27 cellular contexts compared by ENCODE assay signal in genomic region chr20:5938456-5939029, GRCh38. TPM values are rescaled to one million over a fixed set of nuclear protein-coding genes. Genes with fewer than 3 reads are reported as not detected.
DNase-seq lines count a peak whose midpoint lies in the region; ATAC-seq, FAIRE-seq and TF ChIP-seq lines count a peak whose summit lies in the region.
"Had no signal": no experiment of that assay in that cellular context is flagged by ENCODE, and none has a peak within 500 bp of the region (broad histone marks: within the 10 kb centered on the region; RNA-seq: fewer than 3 reads in every experiment).

No MANE protein-coding gene starts in this region.

- BruUV-seq in HepG2 (replicated peaks; lab: Mats Ljungman, UMichigan) (no TSS peak), K562 (replicated peaks; lab: Mats Ljungman, UMichigan) (no TSS peak)

- H3K4me1 ChIP-seq in HepG2 (ENCODE audit: insufficient read depth, low read length) (no peaks in the 10 kb centered on the region; the same call in 1 of the 2 replicates), right lobe of liver (no peaks in the 10 kb centered on the region), K562 (replicated peaks in 1 of 2; ENCODE audit: control insufficient read depth in 2 of 2, insufficient read depth in 2 of 2, low read length in 2 of 2) (no peaks in the 10 kb centered on the region)

- no peak overlapping the region for H3K4me3 Mint-ChIP-seq in T-helper 17 cell
- H3K4me3 Mint-ChIP-seq: CD14-positive monocyte; CD4-positive, alpha-beta memory T cell; CD4-positive, CD25-positive, alpha-beta regulatory T cell; CD8-positive, alpha-beta memory T cell had no signal

- POLR2A ChIA-PET in HepG2 (lab: Yijun Ruan, JAX), result no interaction called here
- POLR2A ChIA-PET in K562 (lab: Yijun Ruan, JAX), result no interaction called here

- no peaks in the 10 kb centered on the region for H3K27me3 Mint-ChIP-seq in T-helper 17 cell
- H3K27me3 Mint-ChIP-seq: CD4-positive, alpha-beta memory T cell; CD4-positive, CD25-positive, alpha-beta regulatory T cell; CD8-positive, alpha-beta memory T cell had no signal

- H3K9me3 ChIP-seq in HepG2 (ENCODE audit: low read length), result no peaks in the 10 kb centered on the region
- no peaks in the 10 kb centered on the region for H3K9me3 ChIP-seq in right lobe of liver
- H3K9me3 ChIP-seq in T-helper 17 cell (ENCODE audit: control insufficient read depth, low read length, poor library complexity, severe bottlenecking), result no peaks in the 10 kb centered on the region
- no peaks in the 10 kb centered on the region for H3K9me3 ChIP-seq in K562 (replicated peaks; ENCODE audit: control insufficient read depth, insufficient read depth, low read depth, low read length)
- H3K9me3 ChIP-seq: BE2C, BLaER1 had no signal

- H3K4me3 ChIP-seq in HepG2 (replicated peaks in 1 of 3; ENCODE audit: insufficient read depth in 1 of 3, low read depth in 2 of 3, low read length in 3 of 3) (no peak overlapping the region), right lobe of liver (no peak overlapping the region), K562 (no peak overlapping the region)
- H3K4me3 ChIP-seq: BLaER1, GM12878 had no signal

- FAIRE-seq in HepG2 (lab: Jason Lieb, UNC) (no peak), K562 (lab: Jason Lieb, UNC) (no peak)
- FAIRE-seq: A204.1, GM12878, GM12892, GM18507 had no signal

- H3K27ac Mint-ChIP-seq in T-helper 17 cell, result peak overlapping the region; percentile 16
- H3K27ac Mint-ChIP-seq: CD4-positive, CD25-positive, alpha-beta regulatory T cell had no signal

- TF ChIP-seq RAD21 in HepG2 (CRISPR knock-in tag; IDR thresholded peaks at IDR 0.05) (no peak), K562 (CRISPR knock-in tag; conservative IDR thresholded peaks at IDR 0.05 in 1 of 2, IDR thresholded peaks at IDR 0.05 in 1 of 2) (no peak)

- H3K4me2 ChIP-seq in HepG2 (ENCODE audit: low read depth, low read length) (no peak overlapping the region), K562 (ENCODE audit: insufficient read depth, low read length) (no peak overlapping the region)
- H3K4me2 ChIP-seq: BLaER1 had no signal

- no peak for TF ChIP-seq CTCF in HepG2 (CRISPR knock-in tag; IDR thresholded peaks at IDR 0.05)
- TF ChIP-seq CTCF in right lobe of liver (IDR thresholded peaks at IDR 0.05), result no peak
- TF ChIP-seq CTCF in K562 (IDR thresholded peaks at IDR 0.05 in 2 of 3, conservative IDR thresholded peaks at IDR 0.05 in 1 of 3; ENCODE audit: insufficient read depth in 2 of 3, low read depth in 1 of 3, low read length in 3 of 3), result no peak

- H4K20me1 ChIP-seq in HepG2 (ENCODE audit: insufficient read depth, low read length) (no peaks in the 10 kb centered on the region), K562 (replicated peaks; ENCODE audit: control insufficient read depth, insufficient read depth, low read length) (no peaks in the 10 kb centered on the region)
- H4K20me1 ChIP-seq: BLaER1 had no signal

- 84% methylated on average over 6 of the region's 6 CpGs for WGBS in HepG2 (ENCODE audit: low lambda C conversion rate)
- 69% methylated on average over 3 of the region's 6 CpGs for WGBS in right lobe of liver (ENCODE audit: insufficient coverage, low coverage, low lambda C conversion rate, missing lambda C conversion rate)
- 58% methylated on average over 5 of the region's 6 CpGs for WGBS in K562 (ENCODE audit: insufficient coverage, low coverage, missing lambda C conversion rate)

- in situ Hi-C loops in HepG2 (cut with HindIII; ENCODE audit: extremely low pct_ligation_motif_present, low pct_unique_long_range_greater_than_20kb) (no loop called here), K562 (cut with MboI) (no loop called here)

- TF ChIP-seq POLR2A in HepG2 (IDR thresholded peaks at IDR 0.05; ENCODE audit: insufficient read depth in 1 of 2, low read depth in 2 of 2, low read length in 2 of 2) (no peak), right lobe of liver (IDR thresholded peaks at IDR 0.05) (no peak), K562 (conservative IDR thresholded peaks at IDR 0.05) (no peak)

- no peaks in the 10 kb centered on the region for H3K27me3 ChIP-seq in HepG2 (ENCODE audit: control insufficient read depth in 1 of 2, insufficient read depth in 2 of 2, low read length in 2 of 2)
- H3K27me3 ChIP-seq in right lobe of liver, result no peaks in the 10 kb centered on the region
- H3K27me3 ChIP-seq in K562 (ENCODE audit: control insufficient read depth in 2 of 2, insufficient read depth in 2 of 2, low read length in 2 of 2), result no peaks in the 10 kb centered on the region
- H3K27me3 ChIP-seq: BE2C, BLaER1 had no signal

- H2AFZ ChIP-seq in HepG2 (ENCODE audit: low read length) (no peak overlapping the region), K562 (ENCODE audit: low read depth, low read length) (no peak overlapping the region)

- no peaks in the 10 kb centered on the region for H3K79me2 ChIP-seq in HepG2 (ENCODE audit: insufficient read depth, low read length)
- H3K79me2 ChIP-seq in K562 (ENCODE audit: control insufficient read depth, insufficient read depth, low read length), result no peaks in the 10 kb centered on the region

- DNase-seq in HepG2 (ENCODE audit: low spot score) (no peak), right lobe of liver (no peak), T-helper 17 cell (no peak), K562 (ENCODE audit: extremely low read depth in 1 of 4, low spot score in 3 of 4) (no peak)
- DNase-seq: 8988T; ACHN; BE2C; C1 segment of cervical spinal cord; CD4-positive, alpha-beta memory T cell; CD4-positive, CD25-positive, alpha-beta regulatory T cell; CD8-positive, alpha-beta memory T cell; COR-L47; DMS 273 treated with DMSO at 0.1 percent for 48 hours; DMS153; DMS53; DMS79; DND-41; EL; GDM1 had no signal

- H3K9ac ChIP-seq in HepG2 (ENCODE audit: insufficient read depth, low read depth, low read length), result no peak overlapping the region
- no peak overlapping the region for H3K9ac ChIP-seq in K562 (ENCODE audit: insufficient read depth in 1 of 2, low read depth in 2 of 2, low read length in 2 of 2)
- H3K9ac ChIP-seq: BLaER1 had no signal

- intact Hi-C loops in HepG2 (cut with micrococcal nuclease; ENCODE audit: unreplicated experiment) (no loop called here), right lobe of liver (cut with DNase I) (no loop called here), K562 (cut with micrococcal nuclease) (no loop called here)

- H3K36me3 Mint-ChIP-seq in T-helper 17 cell (ENCODE audit: low read depth), result peaks cover 3% of the 10 kb centered on the region

- no peaks in the 10 kb centered on the region for H3K9me1 ChIP-seq in K562 (ENCODE audit: control insufficient read depth, insufficient read depth, low read length)

- CTCF ChIA-PET in HepG2 (lab: Yijun Ruan, JAX; ENCODE audit: low intra/inter-chr PET ratio, low total read pairs) (no interaction called here), K562 (lab: Yijun Ruan, JAX; ENCODE audit: low intra/inter-chr PET ratio) (interaction anchor here (0.6 kb wide), 1 partner anchor 9 kb away, joined by 3 read pairs; no protein-coding TSS in a partner anchor)

- H3K36me3 ChIP-seq in HepG2 (replicated peaks in 1 of 2; ENCODE audit: control insufficient read depth in 1 of 2, insufficient read depth in 2 of 2, low read length in 2 of 2), result peaks cover 26 to 42% of the 10 kb centered on the region in 2 experiments
- peaks cover 0 to 46% (median 23%) of the 10 kb centered on the region in 4 donors for H3K36me3 ChIP-seq in right lobe of liver
- H3K36me3 ChIP-seq in K562 (ENCODE audit: control insufficient read depth, insufficient read depth, low read length), result peaks cover 50% of the 10 kb centered on the region; the same call in 1 of the 3 replicates

- no peak for ATAC-seq in HepG2
- no peak for ATAC-seq in right lobe of liver
- ATAC-seq in T-helper 17 cell, result no peak
- no peak for ATAC-seq in K562
- ATAC-seq in GM18861 (IDR thresholded peaks at IDR 0.05; ENCODE audit: unreplicated experiment), result no peak
- ATAC-seq in GM18907 (IDR thresholded peaks at IDR 0.05; ENCODE audit: unreplicated experiment), result no peak
- ATAC-seq: GM12878 had no signal

- TF ChIP-seq EP300 in HepG2 (IDR thresholded peaks at IDR 0.05; ENCODE audit: low read depth in 2 of 2, low read length in 2 of 2) (no peak), HepG2 (CRISPR knock-in tag; IDR thresholded peaks at IDR 0.05; ENCODE audit: borderline replicate concordance) (no peak), K562 (IDR thresholded peaks at IDR 0.05; ENCODE audit: low read length) (no peak)

- H3K27ac ChIP-seq in HepG2 (ENCODE audit: extremely low read length, insufficient read depth, low read length) (no peak overlapping the region), right lobe of liver (no peak overlapping the region), K562 (ENCODE audit: extremely low read depth, low read depth, low read length) (no peak overlapping the region)
- H3K27ac ChIP-seq: BLaER1 had no signal

- H3K4me1 Mint-ChIP-seq in T-helper 17 cell, result peaks cover 4% of the 10 kb centered on the region
- H3K4me1 Mint-ChIP-seq: CD8-positive, alpha-beta memory T cell had no signal

RNA-seq across cellular contexts. Expression of gene TRMT6, which starts 11.8 kb away (rescaled TPM):
- total RNA-seq in HepG2 (2016; rRNA removed; fragmentation: Illumina TruSeq; extraction: Trizol) (37.8 and 51.1 TPM in 2 replicates), right lobe of liver (1 to 10 TPM; 2.8 to 5.8 (median 4.3) TPM), T-helper 17 cell (10 to 100 TPM; 12.8 to 14.6 TPM), K562 (2014; rRNA removed) (15.8 and 17.9 TPM in 2 replicates), K562 (2014; rRNA removed; fragmentation: Illumina TruSeq; extraction: Trizol) (15.6 and 17.0 TPM in 2 replicates), K562 (2015; rRNA removed; fragmentation: Illumina TruSeq; extraction: Trizol) (15.0 and 16.8 TPM in 2 replicates), K562 (2021) (12.8 and 14.4 TPM in 2 replicates)
- 3.2 and 4.1 TPM in 2 replicates for total RNA-seq in HepG2 (2016; cell fraction: cytosol; rRNA removed; fragmentation: Illumina TruSeq; extraction: Trizol; ENCODE audit: low read depth)
- total RNA-seq in HepG2 (2016; cell fraction: insoluble cytoplasmic fraction; rRNA removed; fragmentation: Illumina TruSeq; extraction: Trizol), result 36.1 and 50.1 TPM in 2 replicates
- total RNA-seq in HepG2 (2016; cell fraction: membrane; rRNA removed; fragmentation: Illumina TruSeq; extraction: Trizol), result 11.6 and 12.7 TPM in 2 replicates
- 19.1 and 21.2 TPM in 2 replicates for total RNA-seq in HepG2 (2016; cell fraction: nucleus; rRNA removed; fragmentation: Illumina TruSeq; extraction: Trizol)
- polyA plus RNA-seq in HepG2 (2011; rRNA removed) (8.9 and 10.5 TPM in 2 replicates), K562 (2011; rRNA removed) (10.8 and 11.3 TPM in 2 replicates), K562 (2014; fragmentation: Illumina TruSeq; extraction: Trizol) (19.4 and 21.3 TPM in 2 replicates), K562 (2014; fragmentation: Nextera tagmentation; extraction: Ambion mirVana) (10 to 100 TPM; 10.6 to 13.5 TPM), K562 (2014; rRNA removed) (16.9 and 19.6 TPM in 2 replicates)
- 6.0 and 8.6 TPM in 2 replicates for polyA plus RNA-seq in HepG2 (2011; cell fraction: cytosol; rRNA removed)
- polyA plus RNA-seq in HepG2 (2011; cell fraction: nucleus; rRNA removed), result 5.7 and 6.8 TPM in 2 replicates
- 14.7 and 17.7 TPM in 2 replicates for polyA plus RNA-seq in HepG2 (2012)
- 2.6 and 2.9 TPM in 2 replicates for polyA plus RNA-seq in HepG2 (2016; cell fraction: cytosol; fragmentation: Illumina TruSeq; extraction: Trizol; ENCODE audit: low read depth)
- polyA plus RNA-seq in HepG2 (2016; cell fraction: insoluble cytoplasmic fraction; fragmentation: Illumina TruSeq; extraction: Trizol; ENCODE audit: low read depth), result 50.0 and 54.7 TPM in 2 replicates
- polyA plus RNA-seq in HepG2 (2016; cell fraction: membrane; fragmentation: Illumina TruSeq; extraction: Trizol; ENCODE audit: low read depth), result 6.4 and 6.7 TPM in 2 replicates
- 31.4 and 32.2 TPM in 2 replicates for polyA plus RNA-seq in HepG2 (2016; cell fraction: nucleus; fragmentation: Illumina TruSeq; extraction: Trizol; ENCODE audit: insufficient read depth, low read depth)
- polyA minus RNA-seq in HepG2 (2011; rRNA and poly(A)+ RNA removed; ENCODE audit: low replicate concordance), result 2.2 and 4.1 TPM in 2 replicates
- polyA minus RNA-seq in HepG2 (2011; cell fraction: cytosol; rRNA and poly(A)+ RNA removed), result 7.7 and 7.9 TPM in 2 replicates
- polyA minus RNA-seq in HepG2 (2011; cell fraction: nucleus; rRNA and poly(A)+ RNA removed), result 9.3 and 13.8 TPM in 2 replicates
- 5.0 and 7.8 TPM in 2 replicates for total RNA-seq in K562 (2011; cell fraction: chromatin; rRNA removed; ENCODE audit: low replicate concordance)
- 2.7 and 2.9 TPM in 2 replicates for total RNA-seq in K562 (2011; cell fraction: nucleolus; rRNA removed)
- total RNA-seq in K562 (2011; cell fraction: nucleoplasm; rRNA removed), result 3.4 and 7.2 TPM in 2 replicates
- polyA plus RNA-seq in K562 (2011; cell fraction: cytosol; rRNA removed), result 2.8 and 5.3 TPM in 2 replicates
- polyA plus RNA-seq in K562 (2011; cell fraction: nucleus; rRNA removed), result 6.0 and 6.8 TPM in 2 replicates
- 8.9 and 12.8 TPM in 2 replicates for polyA plus RNA-seq in K562 (2012)
- polyA minus RNA-seq in K562 (2011; rRNA and poly(A)+ RNA removed), result 9.9 and 13.3 TPM in 2 replicates
- 3.5 and 4.5 TPM in 2 replicates for polyA minus RNA-seq in K562 (2011; cell fraction: cytosol; rRNA and poly(A)+ RNA removed)
- 2.3 and 4.7 TPM in 2 replicates for polyA minus RNA-seq in K562 (2011; cell fraction: nucleus; rRNA and poly(A)+ RNA removed)

RNA-seq across cellular contexts. Expression of gene MCM8, which starts 11.9 kb away (rescaled TPM):
- total RNA-seq in HepG2 (2016; rRNA removed; fragmentation: Illumina TruSeq; extraction: Trizol) (59.3 and 91.2 TPM in 2 replicates), right lobe of liver (1 to 10 TPM; 1.4 to 2.5 (median 1.6) TPM), T-helper 17 cell (1 to 10 TPM; 2.8 to 3.4 TPM), K562 (2014; rRNA removed) (19.3 and 22.5 TPM in 2 replicates), K562 (2014; rRNA removed; fragmentation: Illumina TruSeq; extraction: Trizol) (43.8 and 46.2 TPM in 2 replicates), K562 (2015; rRNA removed; fragmentation: Illumina TruSeq; extraction: Trizol) (35.1 and 37.4 TPM in 2 replicates), K562 (2021) (21.5 and 21.8 TPM in 2 replicates)
- 15.7 and 19.4 TPM in 2 replicates for total RNA-seq in HepG2 (2016; cell fraction: cytosol; rRNA removed; fragmentation: Illumina TruSeq; extraction: Trizol; ENCODE audit: low read depth)
- total RNA-seq in HepG2 (2016; cell fraction: insoluble cytoplasmic fraction; rRNA removed; fragmentation: Illumina TruSeq; extraction: Trizol), result 56.1 and 90.3 TPM in 2 replicates
- 31.1 and 31.6 TPM in 2 replicates for total RNA-seq in HepG2 (2016; cell fraction: membrane; rRNA removed; fragmentation: Illumina TruSeq; extraction: Trizol)
- total RNA-seq in HepG2 (2016; cell fraction: nucleus; rRNA removed; fragmentation: Illumina TruSeq; extraction: Trizol), result 37.2 and 42.4 TPM in 2 replicates
- polyA plus RNA-seq in HepG2 (2011; rRNA removed) (7.7 and 11.5 TPM in 2 replicates), K562 (2011; rRNA removed) (38.1 and 43.2 TPM in 2 replicates), K562 (2014; fragmentation: Illumina TruSeq; extraction: Trizol) (31.6 and 35.0 TPM in 2 replicates), K562 (2014; fragmentation: Nextera tagmentation; extraction: Ambion mirVana) (1 to 10 TPM; 4.5 to 9.0 TPM), K562 (2014; rRNA removed) (25.4 and 30.5 TPM in 2 replicates)
- 4.4 and 5.6 TPM in 2 replicates for polyA plus RNA-seq in HepG2 (2011; cell fraction: cytosol; rRNA removed)
- polyA plus RNA-seq in HepG2 (2011; cell fraction: nucleus; rRNA removed), result 4.2 and 4.6 TPM in 2 replicates
- polyA plus RNA-seq in HepG2 (2012), result 9.5 and 15.9 TPM in 2 replicates
- 2.3 and 2.4 TPM in 2 replicates for polyA plus RNA-seq in HepG2 (2016; cell fraction: cytosol; fragmentation: Illumina TruSeq; extraction: Trizol; ENCODE audit: low read depth)
- 54.6 and 61.4 TPM in 2 replicates for polyA plus RNA-seq in HepG2 (2016; cell fraction: insoluble cytoplasmic fraction; fragmentation: Illumina TruSeq; extraction: Trizol; ENCODE audit: low read depth)
- 8.8 and 9.4 TPM in 2 replicates for polyA plus RNA-seq in HepG2 (2016; cell fraction: membrane; fragmentation: Illumina TruSeq; extraction: Trizol; ENCODE audit: low read depth)
- polyA plus RNA-seq in HepG2 (2016; cell fraction: nucleus; fragmentation: Illumina TruSeq; extraction: Trizol; ENCODE audit: insufficient read depth, low read depth), result 34.3 and 37.9 TPM in 2 replicates
- 4.8 and 11.3 TPM in 2 replicates for polyA minus RNA-seq in HepG2 (2011; rRNA and poly(A)+ RNA removed; ENCODE audit: low replicate concordance)
- 7.7 and 10.4 TPM in 2 replicates for polyA minus RNA-seq in HepG2 (2011; cell fraction: cytosol; rRNA and poly(A)+ RNA removed)
- polyA minus RNA-seq in HepG2 (2011; cell fraction: nucleus; rRNA and poly(A)+ RNA removed), result 11.6 and 11.7 TPM in 2 replicates
- total RNA-seq in K562 (2011; cell fraction: chromatin; rRNA removed; ENCODE audit: low replicate concordance), result 15.0 and 59.9 TPM in 2 replicates
- 6.3 and 9.6 TPM in 2 replicates for total RNA-seq in K562 (2011; cell fraction: nucleolus; rRNA removed)
- total RNA-seq in K562 (2011; cell fraction: nucleoplasm; rRNA removed), result 15.5 and 18.9 TPM in 2 replicates
- 5.4 and 15.5 TPM in 2 replicates for polyA plus RNA-seq in K562 (2011; cell fraction: cytosol; rRNA removed)
- polyA plus RNA-seq in K562 (2011; cell fraction: nucleus; rRNA removed), result 21.4 and 36.2 TPM in 2 replicates
- 18.8 and 18.9 TPM in 2 replicates for polyA plus RNA-seq in K562 (2012)
- polyA minus RNA-seq in K562 (2011; rRNA and poly(A)+ RNA removed), result 30.4 and 40.8 TPM in 2 replicates
- polyA minus RNA-seq in K562 (2011; cell fraction: cytosol; rRNA and poly(A)+ RNA removed), result 10.7 and 11.6 TPM in 2 replicates
- polyA minus RNA-seq in K562 (2011; cell fraction: nucleus; rRNA and poly(A)+ RNA removed), result 8.5 and 18.7 TPM in 2 replicates

RNA-seq across cellular contexts. Expression of gene CHGB, which starts 27.2 kb away (rescaled TPM):
- 0.20 and 0.86 TPM in 2 replicates for total RNA-seq in HepG2 (2016; rRNA removed; fragmentation: Illumina TruSeq; extraction: Trizol)
- total RNA-seq in HepG2 (2016; cell fraction: cytosol; rRNA removed; fragmentation: Illumina TruSeq; extraction: Trizol; ENCODE audit: low read depth), result 0.09 TPM in 1 of 2 replicates, not detected in the other
- 0.40 and 0.58 TPM in 2 replicates for total RNA-seq in HepG2 (2016; cell fraction: insoluble cytoplasmic fraction; rRNA removed; fragmentation: Illumina TruSeq; extraction: Trizol)
- total RNA-seq in HepG2 (2016; cell fraction: membrane; rRNA removed; fragmentation: Illumina TruSeq; extraction: Trizol), result 0.10 and 0.15 TPM in 2 replicates
- 0.28 and 0.78 TPM in 2 replicates for total RNA-seq in HepG2 (2016; cell fraction: nucleus; rRNA removed; fragmentation: Illumina TruSeq; extraction: Trizol)
- polyA plus RNA-seq in HepG2 (2011; rRNA removed), result 0.26 and 0.28 TPM in 2 replicates
- polyA plus RNA-seq in HepG2 (2011; cell fraction: cytosol; rRNA removed), result 0.32 and 0.36 TPM in 2 replicates
- 0.23 and 0.27 TPM in 2 replicates for polyA plus RNA-seq in HepG2 (2011; cell fraction: nucleus; rRNA removed)
- 0.17 and 0.56 TPM in 2 replicates for polyA plus RNA-seq in HepG2 (2012)
- 0.08 and 0.15 TPM in 2 replicates for polyA plus RNA-seq in HepG2 (2016; cell fraction: cytosol; fragmentation: Illumina TruSeq; extraction: Trizol; ENCODE audit: low read depth)
- polyA plus RNA-seq in HepG2 (2016; cell fraction: insoluble cytoplasmic fraction; fragmentation: Illumina TruSeq; extraction: Trizol; ENCODE audit: low read depth), result 0.45 and 0.49 TPM in 2 replicates
- 0.15 and 0.21 TPM in 2 replicates for polyA plus RNA-seq in HepG2 (2016; cell fraction: membrane; fragmentation: Illumina TruSeq; extraction: Trizol; ENCODE audit: low read depth)
- 1.3 and 1.4 TPM in 2 replicates for polyA plus RNA-seq in HepG2 (2016; cell fraction: nucleus; fragmentation: Illumina TruSeq; extraction: Trizol; ENCODE audit: insufficient read depth, low read depth)
- polyA minus RNA-seq in HepG2 (2011; rRNA and poly(A)+ RNA removed; ENCODE audit: low replicate concordance), result 0.12 TPM in 1 of 2 replicates, not detected in the other
- 0.40 TPM in 1 of 2 replicates, not detected in the other for polyA minus RNA-seq in HepG2 (2011; cell fraction: cytosol; rRNA and poly(A)+ RNA removed)
- polyA minus RNA-seq in HepG2 (2011; cell fraction: nucleus; rRNA and poly(A)+ RNA removed), result not detected in 2 replicates
- total RNA-seq in right lobe of liver, result under 1 TPM in 1 of 6 experiments, not detected in 5; 0.13 TPM
- under 1 TPM; 0.13 to 0.15 TPM for total RNA-seq in T-helper 17 cell
- total RNA-seq in K562 (2011; cell fraction: chromatin; rRNA removed; ENCODE audit: low replicate concordance), result not detected in 2 replicates
- not detected in 2 replicates for total RNA-seq in K562 (2011; cell fraction: nucleolus; rRNA removed)
- not detected in 2 replicates for total RNA-seq in K562 (2011; cell fraction: nucleoplasm; rRNA removed)
- not detected in 2 replicates for total RNA-seq in K562 (2014; rRNA removed)
- total RNA-seq in K562 (2014; rRNA removed; fragmentation: Illumina TruSeq; extraction: Trizol), result 0.13 TPM in 1 of 2 replicates, not detected in the other
- 0.04 TPM in 1 of 2 replicates, not detected in the other for total RNA-seq in K562 (2015; rRNA removed; fragmentation: Illumina TruSeq; extraction: Trizol)
- 0.09 TPM in 1 of 2 replicates, not detected in the other for total RNA-seq in K562 (2021)
- not detected in 2 replicates for polyA plus RNA-seq in K562 (2011; rRNA removed)
- not detected in 2 replicates for polyA plus RNA-seq in K562 (2011; cell fraction: cytosol; rRNA removed)
- polyA plus RNA-seq in K562 (2011; cell fraction: nucleus; rRNA removed), result not detected in 2 replicates
- polyA plus RNA-seq in K562 (2012), result 0.04 and 0.06 TPM in 2 replicates
- polyA plus RNA-seq in K562 (2014; fragmentation: Illumina TruSeq; extraction: Trizol), result 0.07 TPM in 1 of 2 replicates, not detected in the other
- under 1 TPM in 1 of 2 experiments, not detected in 1; 0.03 TPM for polyA plus RNA-seq in K562 (2014; fragmentation: Nextera tagmentation; extraction: Ambion mirVana)
- polyA plus RNA-seq in K562 (2014; rRNA removed), result not detected in 2 replicates
- polyA minus RNA-seq in K562 (2011; rRNA and poly(A)+ RNA removed), result not detected in 2 replicates
- polyA minus RNA-seq in K562 (2011; cell fraction: cytosol; rRNA and poly(A)+ RNA removed), result not detected in 2 replicates
- not detected in 2 replicates for polyA minus RNA-seq in K562 (2011; cell fraction: nucleus; rRNA and poly(A)+ RNA removed)
- polyA plus RNA-seq: CD14-positive monocyte; CD8-positive, alpha-beta memory T cell had no signal

Comparison
In these comparisons a context has a peak if more than half of its experiments do, and no peak if none do; other contexts are left out.
1. Of the 241 proteins assayed by ChIP-seq in both HepG2 and K562: peak only in HepG2: HNRNPK, PCBP1 and PCBP2; only in K562: RFX1; in both: none; in neither: 237.